Comparison of ENCODE assay signal across 17 cellular contexts in genomic region chr6:3777695-3778461, GRCh38. TPM values are rescaled to one million over a fixed set of nuclear protein-coding genes. Genes with fewer than 3 reads are reported as not detected.
"Had no signal": no experiment of that assay in that cellular context is flagged by ENCODE, and none has a peak within 500 bp of the region (broad histone marks: within the 10 kb centered on the region; RNA-seq: fewer than 3 reads in every experiment).

No MANE protein-coding gene starts in this region.

- H3K27me3 ChIP-seq: ascending aorta, cardiac muscle cell, ovary, sigmoid colon, spleen, tibial artery, vagina had no signal

- H3K36me3 ChIP-seq: ascending aorta, cardiac muscle cell, left ventricle myocardium inferior, ovary, sigmoid colon, spleen, tibial artery, vagina had no signal

- DNase-seq: activated CD4-positive, alpha-beta T cell treated with anti-CD3 and anti-CD28 coated beads, Interleukin-2, amount 50 U/mL, for 1 hour; activated naive CD4-positive, alpha-beta T cell treated with anti-CD3 and anti-CD28 coated beads, Interleukin-2, amount 10 ng/mL, durations not matched to agents 7 days and 5 days; activated T-cell treated with anti-CD3 and anti-CD28 coated beads for 4 hours; foreskin fibroblast; glutamatergic neuron; left ventricle myocardium inferior; naive thymus-derived CD8-positive, alpha-beta T cell; ovary; sigmoid colon; spleen; stimulated activated CD4-positive, alpha-beta T cell treated with anti-CD3 and anti-CD28 coated beads, Interleukin-1b, Interleukin-23, amount 100 ng/mL, for 48 hours; T-cell; T-helper 9 cell; tibial artery had no signal

- H3K9me3 ChIP-seq: ascending aorta, left ventricle myocardium inferior, ovary, sigmoid colon, spleen, tibial artery, vagina had no signal

- H3K4me1 Mint-ChIP-seq: activated naive CD4-positive, alpha-beta T cell treated with anti-CD3 and anti-CD28 coated beads, Interleukin-2, amount 10 ng/mL, durations not matched to agents 7 days and 5 days; naive thymus-derived CD8-positive, alpha-beta T cell; T-cell had no signal

- H3K4me3 ChIP-seq: ascending aorta, cardiac muscle cell, left ventricle myocardium inferior, ovary, sigmoid colon, spleen, tibial artery, vagina had no signal

- H3K27ac Mint-ChIP-seq: activated naive CD4-positive, alpha-beta T cell treated with anti-CD3 and anti-CD28 coated beads, Interleukin-2, amount 10 ng/mL, durations not matched to agents 7 days and 5 days; naive thymus-derived CD8-positive, alpha-beta T cell; T-cell had no signal

- H3K4me3 Mint-ChIP-seq: activated naive CD4-positive, alpha-beta T cell treated with anti-CD3 and anti-CD28 coated beads, Interleukin-2, amount 10 ng/mL, durations not matched to agents 7 days and 5 days; naive thymus-derived CD8-positive, alpha-beta T cell; T-cell had no signal

- H3K36me3 Mint-ChIP-seq: activated naive CD4-positive, alpha-beta T cell treated with anti-CD3 and anti-CD28 coated beads, Interleukin-2, amount 10 ng/mL, durations not matched to agents 7 days and 5 days; naive thymus-derived CD8-positive, alpha-beta T cell; T-cell had no signal

- ATAC-seq: naive thymus-derived CD8-positive, alpha-beta T cell; T-cell had no signal

- H3K9me3 Mint-ChIP-seq: activated naive CD4-positive, alpha-beta T cell treated with anti-CD3 and anti-CD28 coated beads, Interleukin-2, amount 10 ng/mL, durations not matched to agents 7 days and 5 days; naive thymus-derived CD8-positive, alpha-beta T cell; T-cell had no signal

- H3K27ac ChIP-seq: ascending aorta, cardiac muscle cell, left ventricle myocardium inferior, ovary, sigmoid colon, spleen, tibial artery, vagina had no signal

- H3K4me1 ChIP-seq: sigmoid colon, tibial artery had no signal

RNA-seq across cellular contexts. Expression of gene PXDC1, which starts 26.4 kb away (rescaled TPM):
- polyA plus RNA-seq: naive thymus-derived CD8-positive, alpha-beta T cell had no signal
